Comparison of ENCODE assay signal across 1 cellular context in genomic region chr19:47241919-47242644, GRCh38.
TF ChIP-seq lines count a peak whose summit lies in the region.

No MANE protein-coding gene starts in this region.

TF ChIP-seq in K562, 482 proteins besides CTCF, POLR2A, EP300 and RAD21 (continues in another document):
- TF ChIP-seq ZMIZ1 (IDR thresholded peaks at IDR 0.05; ENCODE audit: low read depth in 2 of 2, low read length in 2 of 2) (no peak), ZNF134 (CRISPR knock-in tag; conservative IDR thresholded peaks at IDR 0.05) (no peak), POLR2H (tag; IDR thresholded peaks at IDR 0.05; ENCODE audit: low read depth) (no peak), SPI1 (IDR thresholded peaks at IDR 0.05; ENCODE audit: borderline replicate concordance, low read depth, low read length) (no peak), ZFX (CRISPR knock-in tag; IDR thresholded peaks at IDR 0.05) (no peak), ZNF316 (IDR thresholded peaks at IDR 0.05) (peak; percentile 0; the same call in 1 of the 2 replicates), EP400 (IDR thresholded peaks at IDR 0.05) (peak; percentile 5; the same call in 1 of the 2 replicates), ARNT (IDR thresholded peaks at IDR 0.05) (0 out of 4 replicates have a peak, but pooled peaks of 1 of the 2 experiments have one; percentile 19), CREB1 (IDR thresholded peaks at IDR 0.05) (no peak), CREB1 (CRISPR knock-in tag; IDR thresholded peaks at IDR 0.05) (peak; percentile 44; the same call in 1 of the 2 replicates), IFI16 (CRISPR knock-in tag; IDR thresholded peaks at IDR 0.05) (no peak), ZNF263 (CRISPR knock-in tag; IDR thresholded peaks at IDR 0.05; ENCODE audit: borderline replicate concordance) (peak; percentile 32; the same call in 1 of the 2 replicates), FOXK2 (conservative IDR thresholded peaks at IDR 0.05 in 1 of 2, IDR thresholded peaks at IDR 0.05 in 1 of 2; ENCODE audit: low read depth in 2 of 2) (peak; percentile 6 to 11; a peak in 2 of 4 replicates), ZNF23 (CRISPR knock-in tag; IDR thresholded peaks at IDR 0.05) (no peak), MAZ (CRISPR knock-in tag; conservative IDR thresholded peaks at IDR 0.05 in 1 of 2, IDR thresholded peaks at IDR 0.05 in 1 of 2) (no peak), TCF7 (IDR thresholded peaks at IDR 0.05; ENCODE audit: borderline replicate concordance) (0 out of 2 replicates have a peak, but pooled peaks have one; percentile 8), GTF2A2 (tag; IDR thresholded peaks at IDR 0.05) (no peak), FOXP1 (CRISPR knock-in tag; IDR thresholded peaks at IDR 0.05) (peak; percentile 18; the same call in 1 of the 2 replicates), TEAD1 (CRISPR knock-in tag; IDR thresholded peaks at IDR 0.05) (peak in 1 of 2 experiments; percentile 77; a peak in 1 of 4 replicates), ZNF57 (CRISPR knock-in tag; IDR thresholded peaks at IDR 0.05) (no peak), ZNF778 (CRISPR knock-in tag; IDR thresholded peaks at IDR 0.05) (no peak), USF1 (CRISPR knock-in tag; IDR thresholded peaks at IDR 0.05) (peak; percentile 44), MEF2D (tag; conservative IDR thresholded peaks at IDR 0.05; ENCODE audit: low read depth) (0 out of 2 replicates have a peak, but pooled peaks have one; percentile 17), ZNF586 (CRISPR knock-in tag; conservative IDR thresholded peaks at IDR 0.05) (no peak), ADNP (tag; IDR thresholded peaks at IDR 0.05) (no peak), HMGXB4 (CRISPR knock-in tag; IDR thresholded peaks at IDR 0.05) (0 out of 2 replicates have a peak, but pooled peaks have one; percentile 9), TBL1XR1 (IDR thresholded peaks at IDR 0.05; ENCODE audit: low read length in 2 of 2) (no peak), ZNF384 (IDR thresholded peaks at IDR 0.05; ENCODE audit: low read depth, low read length) (no peak), RBM34 (IDR thresholded peaks at IDR 0.05; ENCODE audit: borderline replicate concordance, insufficient read depth, low read length) (no peak), DPF2 (IDR thresholded peaks at IDR 0.05) (no peak), CEBPG (CRISPR knock-in tag; IDR thresholded peaks at IDR 0.05) (peak; percentile 50; the same call in 1 of the 2 replicates), CEBPG (tag; conservative IDR thresholded peaks at IDR 0.05 in 1 of 2, IDR thresholded peaks at IDR 0.05 in 1 of 2) (no peak), TOE1 (IDR thresholded peaks at IDR 0.05; ENCODE audit: borderline replicate concordance) (no peak), TOE1 (CRISPR knock-in tag; IDR thresholded peaks at IDR 0.05; ENCODE audit: borderline replicate concordance, low read depth) (0 out of 2 replicates have a peak, but pooled peaks have one; percentile 79), ZNF347 (CRISPR knock-in tag; IDR thresholded peaks at IDR 0.05; ENCODE audit: low read depth) (no peak), POU5F1 (IDR thresholded peaks at IDR 0.05; ENCODE audit: borderline replicate concordance, low read depth, low read length, partially characterized antibody) (no peak), PRMT5 (CRISPR knock-in tag; IDR thresholded peaks at IDR 0.05) (no peak), STAG1 (CRISPR knock-in tag; IDR thresholded peaks at IDR 0.05; ENCODE audit: borderline replicate concordance) (peak; percentile 13; the same call in 1 of the 2 replicates), EGR1 (conservative IDR thresholded peaks at IDR 0.05) (no peak), LARP7 (IDR thresholded peaks at IDR 0.05) (no peak), NEUROD1 (IDR thresholded peaks at IDR 0.05; ENCODE audit: borderline replicate concordance, low read depth, low read length, partially characterized antibody) (no peak), JUN (IDR thresholded peaks at IDR 0.05; ENCODE audit: borderline replicate concordance, low read depth, low read length) (no peak), JUN (CRISPR knock-in tag; IDR thresholded peaks at IDR 0.05; ENCODE audit: borderline replicate concordance) (peak; percentile 38; the same call in 1 of the 2 replicates), FOXK1 (CRISPR knock-in tag; IDR thresholded peaks at IDR 0.05; ENCODE audit: borderline replicate concordance) (0 out of 2 replicates have a peak, but pooled peaks have one; percentile 8)
- TF ChIP-seq, protein P1, sequence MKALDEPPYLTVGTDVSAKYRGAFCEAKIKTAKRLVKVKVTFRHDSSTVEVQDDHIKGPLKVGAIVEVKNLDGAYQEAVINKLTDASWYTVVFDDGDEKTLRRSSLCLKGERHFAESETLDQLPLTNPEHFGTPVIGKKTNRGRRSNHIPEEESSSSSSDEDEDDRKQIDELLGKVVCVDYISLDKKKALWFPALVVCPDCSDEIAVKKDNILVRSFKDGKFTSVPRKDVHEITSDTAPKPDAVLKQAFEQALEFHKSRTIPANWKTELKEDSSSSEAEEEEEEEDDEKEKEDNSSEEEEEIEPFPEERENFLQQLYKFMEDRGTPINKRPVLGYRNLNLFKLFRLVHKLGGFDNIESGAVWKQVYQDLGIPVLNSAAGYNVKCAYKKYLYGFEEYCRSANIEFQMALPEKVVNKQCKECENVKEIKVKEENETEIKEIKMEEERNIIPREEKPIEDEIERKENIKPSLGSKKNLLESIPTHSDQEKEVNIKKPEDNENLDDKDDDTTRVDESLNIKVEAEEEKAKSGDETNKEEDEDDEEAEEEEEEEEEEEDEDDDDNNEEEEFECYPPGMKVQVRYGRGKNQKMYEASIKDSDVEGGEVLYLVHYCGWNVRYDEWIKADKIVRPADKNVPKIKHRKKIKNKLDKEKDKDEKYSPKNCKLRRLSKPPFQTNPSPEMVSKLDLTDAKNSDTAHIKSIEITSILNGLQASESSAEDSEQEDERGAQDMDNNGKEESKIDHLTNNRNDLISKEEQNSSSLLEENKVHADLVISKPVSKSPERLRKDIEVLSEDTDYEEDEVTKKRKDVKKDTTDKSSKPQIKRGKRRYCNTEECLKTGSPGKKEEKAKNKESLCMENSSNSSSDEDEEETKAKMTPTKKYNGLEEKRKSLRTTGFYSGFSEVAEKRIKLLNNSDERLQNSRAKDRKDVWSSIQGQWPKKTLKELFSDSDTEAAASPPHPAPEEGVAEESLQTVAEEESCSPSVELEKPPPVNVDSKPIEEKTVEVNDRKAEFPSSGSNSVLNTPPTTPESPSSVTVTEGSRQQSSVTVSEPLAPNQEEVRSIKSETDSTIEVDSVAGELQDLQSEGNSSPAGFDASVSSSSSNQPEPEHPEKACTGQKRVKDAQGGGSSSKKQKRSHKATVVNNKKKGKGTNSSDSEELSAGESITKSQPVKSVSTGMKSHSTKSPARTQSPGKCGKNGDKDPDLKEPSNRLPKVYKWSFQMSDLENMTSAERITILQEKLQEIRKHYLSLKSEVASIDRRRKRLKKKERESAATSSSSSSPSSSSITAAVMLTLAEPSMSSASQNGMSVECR (CRISPR knock-in tag; IDR thresholded peaks at IDR 0.05) = peak; percentile 62; the same call in 1 of the 2 replicates
- TF ChIP-seq, protein P2, sequence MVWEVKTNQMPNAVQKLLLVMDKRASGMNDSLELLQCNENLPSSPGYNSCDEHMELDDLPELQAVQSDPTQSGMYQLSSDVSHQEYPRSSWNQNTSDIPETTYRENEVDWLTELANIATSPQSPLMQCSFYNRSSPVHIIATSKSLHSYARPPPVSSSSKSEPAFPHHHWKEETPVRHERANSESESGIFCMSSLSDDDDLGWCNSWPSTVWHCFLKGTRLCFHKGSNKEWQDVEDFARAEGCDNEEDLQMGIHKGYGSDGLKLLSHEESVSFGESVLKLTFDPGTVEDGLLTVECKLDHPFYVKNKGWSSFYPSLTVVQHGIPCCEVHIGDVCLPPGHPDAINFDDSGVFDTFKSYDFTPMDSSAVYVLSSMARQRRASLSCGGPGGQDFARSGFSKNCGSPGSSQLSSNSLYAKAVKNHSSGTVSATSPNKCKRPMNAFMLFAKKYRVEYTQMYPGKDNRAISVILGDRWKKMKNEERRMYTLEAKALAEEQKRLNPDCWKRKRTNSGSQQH (CRISPR knock-in tag; IDR thresholded peaks at IDR 0.05) = peak; percentile 32; the same call in 1 of the 2 replicates
- TF ChIP-seq, protein P3, sequence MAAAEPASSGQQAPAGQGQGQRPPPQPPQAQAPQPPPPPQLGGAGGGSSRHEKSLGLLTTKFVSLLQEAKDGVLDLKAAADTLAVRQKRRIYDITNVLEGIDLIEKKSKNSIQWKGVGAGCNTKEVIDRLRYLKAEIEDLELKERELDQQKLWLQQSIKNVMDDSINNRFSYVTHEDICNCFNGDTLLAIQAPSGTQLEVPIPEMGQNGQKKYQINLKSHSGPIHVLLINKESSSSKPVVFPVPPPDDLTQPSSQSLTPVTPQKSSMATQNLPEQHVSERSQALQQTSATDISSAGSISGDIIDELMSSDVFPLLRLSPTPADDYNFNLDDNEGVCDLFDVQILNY (CRISPR knock-in tag; IDR thresholded peaks at IDR 0.05) = no peak
- TF ChIP-seq, protein P4, sequence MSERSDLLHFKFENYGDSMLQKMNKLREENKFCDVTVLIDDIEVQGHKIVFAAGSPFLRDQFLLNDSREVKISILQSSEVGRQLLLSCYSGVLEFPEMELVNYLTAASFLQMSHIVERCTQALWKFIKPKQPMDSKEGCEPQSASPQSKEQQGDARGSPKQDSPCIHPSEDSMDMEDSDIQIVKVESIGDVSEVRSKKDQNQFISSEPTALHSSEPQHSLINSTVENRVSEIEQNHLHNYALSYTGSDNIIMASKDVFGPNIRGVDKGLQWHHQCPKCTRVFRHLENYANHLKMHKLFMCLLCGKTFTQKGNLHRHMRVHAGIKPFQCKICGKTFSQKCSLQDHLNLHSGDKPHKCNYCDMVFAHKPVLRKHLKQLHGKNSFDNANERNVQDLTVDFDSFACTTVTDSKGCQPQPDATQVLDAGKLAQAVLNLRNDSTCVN (CRISPR knock-in tag; IDR thresholded peaks at IDR 0.05) = peak; percentile 79; the same call in 1 of the 2 replicates
- TF ChIP-seq, protein P5, sequence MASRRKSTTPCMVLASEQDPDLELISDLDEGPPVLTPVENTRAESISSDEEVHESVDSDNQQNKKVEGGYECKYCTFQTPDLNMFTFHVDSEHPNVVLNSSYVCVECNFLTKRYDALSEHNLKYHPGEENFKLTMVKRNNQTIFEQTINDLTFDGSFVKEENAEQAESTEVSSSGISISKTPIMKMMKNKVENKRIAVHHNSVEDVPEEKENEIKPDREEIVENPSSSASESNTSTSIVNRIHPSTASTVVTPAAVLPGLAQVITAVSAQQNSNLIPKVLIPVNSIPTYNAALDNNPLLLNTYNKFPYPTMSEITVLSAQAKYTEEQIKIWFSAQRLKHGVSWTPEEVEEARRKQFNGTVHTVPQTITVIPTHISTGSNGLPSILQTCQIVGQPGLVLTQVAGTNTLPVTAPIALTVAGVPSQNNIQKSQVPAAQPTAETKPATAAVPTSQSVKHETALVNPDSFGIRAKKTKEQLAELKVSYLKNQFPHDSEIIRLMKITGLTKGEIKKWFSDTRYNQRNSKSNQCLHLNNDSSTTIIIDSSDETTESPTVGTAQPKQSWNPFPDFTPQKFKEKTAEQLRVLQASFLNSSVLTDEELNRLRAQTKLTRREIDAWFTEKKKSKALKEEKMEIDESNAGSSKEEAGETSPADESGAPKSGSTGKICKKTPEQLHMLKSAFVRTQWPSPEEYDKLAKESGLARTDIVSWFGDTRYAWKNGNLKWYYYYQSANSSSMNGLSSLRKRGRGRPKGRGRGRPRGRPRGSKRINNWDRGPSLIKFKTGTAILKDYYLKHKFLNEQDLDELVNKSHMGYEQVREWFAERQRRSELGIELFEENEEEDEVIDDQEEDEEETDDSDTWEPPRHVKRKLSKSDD (conservative IDR thresholded peaks at IDR 0.05; ENCODE audit: low read length) = no peak
- TF ChIP-seq, protein P6, sequence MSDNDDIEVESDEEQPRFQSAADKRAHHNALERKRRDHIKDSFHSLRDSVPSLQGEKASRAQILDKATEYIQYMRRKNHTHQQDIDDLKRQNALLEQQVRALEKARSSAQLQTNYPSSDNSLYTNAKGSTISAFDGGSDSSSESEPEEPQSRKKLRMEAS (CRISPR knock-in tag; IDR thresholded peaks at IDR 0.05) = peak; percentile 44; the same call in 1 of the 2 replicates
